8 cellular contexts compared by ENCODE assay signal in the genomic region with DNA sequence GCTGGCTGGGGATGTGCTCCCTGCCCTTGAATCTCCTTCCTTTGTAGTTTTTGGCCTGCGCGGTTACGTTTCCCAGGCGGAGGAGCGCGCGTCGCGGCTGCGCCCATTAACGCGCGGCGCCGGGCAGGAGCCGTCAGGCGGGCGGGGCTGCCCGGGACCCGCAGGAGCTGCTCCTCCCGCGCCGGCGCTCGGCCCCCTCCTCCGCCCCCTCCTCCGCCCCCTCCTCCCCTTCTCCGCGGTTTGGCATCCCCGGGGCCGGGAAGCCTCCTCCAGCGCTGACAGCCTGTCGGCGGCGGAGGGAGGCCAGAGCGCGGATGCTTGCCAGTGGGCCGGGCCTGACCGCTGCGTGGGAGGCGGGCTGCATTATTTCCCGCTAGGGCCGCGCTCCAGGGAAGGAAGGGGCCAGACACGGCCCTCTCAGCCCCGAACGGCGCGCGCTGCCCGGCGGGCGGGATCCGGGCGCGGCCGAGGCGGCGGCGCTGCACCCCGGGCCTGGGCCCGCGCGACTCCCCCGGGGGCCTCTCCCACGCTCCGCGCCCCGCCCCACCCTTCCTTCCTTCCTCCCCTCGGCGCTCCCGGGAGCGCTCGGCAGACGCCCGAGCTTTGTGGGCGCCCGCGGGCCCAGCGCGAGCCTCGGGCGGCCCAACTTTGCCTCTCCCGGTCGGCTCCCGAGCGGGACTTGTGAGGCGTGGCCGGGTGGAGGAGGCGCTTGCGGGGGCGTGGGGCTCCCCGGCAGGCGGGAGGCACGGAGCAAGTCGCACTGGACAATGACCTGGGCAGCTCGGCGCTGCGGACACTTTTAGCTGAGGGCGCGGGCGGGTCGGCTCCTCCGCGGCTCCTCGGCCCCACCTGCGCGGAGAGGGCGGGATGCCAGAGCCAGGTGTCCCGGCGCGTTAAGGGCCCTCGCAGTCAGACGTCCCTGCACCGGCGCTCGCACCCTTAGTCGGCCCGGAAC. TPM values are rescaled to one million over a fixed set of nuclear protein-coding genes. Genes with fewer than 3 reads are reported as not detected.
DNase-seq lines count a peak whose midpoint lies in the region; ATAC-seq, FAIRE-seq and TF ChIP-seq lines count a peak whose summit lies in the region.

Gene DCLK2 (plus strand): TSS at position 405 of the 955 bp plus-strand sequence. CDS start 583 bp downstream, outside the sequence.

- no peak within 1 kb of the TSS for H3K27ac Mint-ChIP-seq in activated naive CD4-positive, alpha-beta T cell treated with anti-CD3 and anti-CD28 coated beads, Interleukin-2, amount 50 U/mL, for 24 hours
- no peak within 1 kb of the TSS for H3K27ac Mint-ChIP-seq in natural killer cell treated with Interleukin-12 subunit alpha and Interleukin-12 subunit beta and Interleukin-15 and Interleukin-18, amount 100 ng/mL, for 72 hours

- H3K36me3 Mint-ChIP-seq in activated naive CD4-positive, alpha-beta T cell treated with anti-CD3 and anti-CD28 coated beads, Interleukin-2, amount 50 U/mL, for 24 hours = no peaks in the 10 kb centered on the region
- H3K36me3 Mint-ChIP-seq in natural killer cell treated with Interleukin-12 subunit alpha and Interleukin-12 subunit beta and Interleukin-15 and Interleukin-18, amount 100 ng/mL, for 72 hours = peaks cover 9% of the 10 kb centered on the region

- peak; percentile 91 for ATAC-seq in gastroesophageal sphincter
- ATAC-seq in natural killer cell treated with Interleukin-12 subunit alpha and Interleukin-12 subunit beta and Interleukin-15 and Interleukin-18, amount 100 ng/mL, for 72 hours = peak; percentile 39 to 65
- no peak for ATAC-seq in GM21360 (IDR thresholded peaks at IDR 0.05; ENCODE audit: unreplicated experiment)

- peak in 1 of 4 experiments; percentile 9 for TF ChIP-seq CTCF in gastroesophageal sphincter (IDR thresholded peaks at IDR 0.05)

- peak; percentile 83 for DNase-seq in COR-L47 (lab: John Stamatoyannopoulos, UW)
- peak; percentile 53 for DNase-seq in H54 (ENCODE audit: insufficient read length, low spot score)
- peak; percentile 60 for DNase-seq in NCI-H2171 (lab: John Stamatoyannopoulos, UW)
- DNase-seq in natural killer cell treated with Interleukin-12 subunit alpha and Interleukin-12 subunit beta and Interleukin-15 and Interleukin-18, amount 100 ng/mL, for 72 hours (ENCODE audit: low spot score) = peak; percentile 61
- no peak for DNase-seq in NAMALWA (ENCODE audit: low spot score)

- no peaks in the 10 kb centered on the region for H3K4me1 Mint-ChIP-seq in activated naive CD4-positive, alpha-beta T cell treated with anti-CD3 and anti-CD28 coated beads, Interleukin-2, amount 50 U/mL, for 24 hours
- no peaks in the 10 kb centered on the region for H3K4me1 Mint-ChIP-seq in natural killer cell treated with Interleukin-12 subunit alpha and Interleukin-12 subunit beta and Interleukin-15 and Interleukin-18, amount 100 ng/mL, for 72 hours (ENCODE audit: low read depth in 2 of 2)

- peaks cover 3 to 56% (median 4%) of the 10 kb centered on the region in 3 donors for H3K4me1 ChIP-seq in gastroesophageal sphincter

- H3K9me3 ChIP-seq in gastroesophageal sphincter = no peaks in the 10 kb centered on the region

- WGBS in gastroesophageal sphincter (ENCODE audit: low coverage in 1 of 2), 2 donors = 0% methylated on average over 1 of the region's 119 CpGs; no CpG with 5 or more reads in 1 of the 2 donors

- peak within 1 kb of the TSS; percentile 72 to 86 for H3K4me3 ChIP-seq in gastroesophageal sphincter

- peaks cover 30% of the 10 kb centered on the region for H3K27me3 Mint-ChIP-seq in activated naive CD4-positive, alpha-beta T cell treated with anti-CD3 and anti-CD28 coated beads, Interleukin-2, amount 50 U/mL, for 24 hours
- H3K27me3 Mint-ChIP-seq in natural killer cell treated with Interleukin-12 subunit alpha and Interleukin-12 subunit beta and Interleukin-15 and Interleukin-18, amount 100 ng/mL, for 72 hours = peaks cover 28 to 48% of the 10 kb centered on the region in 2 donors

- H3K36me3 ChIP-seq in gastroesophageal sphincter = no peaks in the 10 kb centered on the region

- peak within 1 kb of the TSS; percentile 72 for H3K4me3 Mint-ChIP-seq in activated naive CD4-positive, alpha-beta T cell treated with anti-CD3 and anti-CD28 coated beads, Interleukin-2, amount 50 U/mL, for 24 hours
- peak within 1 kb of the TSS; percentile 36 for H3K4me3 Mint-ChIP-seq in natural killer cell treated with Interleukin-12 subunit alpha and Interleukin-12 subunit beta and Interleukin-15 and Interleukin-18, amount 100 ng/mL, for 72 hours

- peak; percentile 56 for TF ChIP-seq POLR2A in H54 (IDR thresholded peaks at IDR 0.05; ENCODE audit: low read depth, low read length)
- TF ChIP-seq POLR2A in gastroesophageal sphincter (IDR thresholded peaks at IDR 0.05) = peak; percentile 37 to 79

- H3K27ac ChIP-seq in gastroesophageal sphincter = peak within 1 kb of the TSS; percentile 89 to 98 (median 94)

- no peaks in the 10 kb centered on the region for H3K9me3 Mint-ChIP-seq in activated naive CD4-positive, alpha-beta T cell treated with anti-CD3 and anti-CD28 coated beads, Interleukin-2, amount 50 U/mL, for 24 hours
- H3K9me3 Mint-ChIP-seq in natural killer cell treated with Interleukin-12 subunit alpha and Interleukin-12 subunit beta and Interleukin-15 and Interleukin-18, amount 100 ng/mL, for 72 hours = peaks cover 3% of the 10 kb centered on the region

- FAIRE-seq in H54 (lab: Jason Lieb, UNC) = no peak

- no peaks in the 10 kb centered on the region for H3K27me3 ChIP-seq in gastroesophageal sphincter

- no peak for TF ChIP-seq EP300 in gastroesophageal sphincter (IDR thresholded peaks at IDR 0.05)

RNA-seq across cellular contexts. Expression of gene DCLK2, which starts in this region (rescaled TPM):
- 10 to 100 TPM; 17.1 to 33.0 (median 19.7) TPM for total RNA-seq in gastroesophageal sphincter
- under 1 TPM in 1 of 2 donors, not detected in 1; 0.08 TPM for total RNA-seq in natural killer cell treated with Interleukin-12 subunit alpha and Interleukin-12 subunit beta and Interleukin-15 and Interleukin-18, amount 100 ng/mL, for 72 hours

Comparison
In these comparisons a context has a peak if more than half of its experiments do, and no peak if none do; other contexts are left out.
1. RNA of gene DCLK2 (total RNA-seq): 17.1 to 33.0 TPM in gastroesophageal sphincter; 0.08 TPM in natural killer cell treated with Interleukin-12 subunit alpha and Interleukin-12 subunit beta and Interleukin-15 and Interleukin-18, amount 100 ng/mL, for 72 hours; every median in the first group is over 10 times any median in the second.
2. Peak in DNase-seq and ATAC-seq in natural killer cell treated with Interleukin-12 subunit alpha and Interleukin-12 subunit beta and Interleukin-15 and Interleukin-18, amount 100 ng/mL, for 72 hours; RNA of the gene not detected or under 1 TPM.